20 cellular contexts compared by ENCODE assay signal in genomic region chr5:76762484-76762883, GRCh38.
"Had no signal": no experiment of that assay in that cellular context is flagged by ENCODE, and none has a peak within 500 bp of the region (broad histone marks: within the 10 kb centered on the region; RNA-seq: fewer than 3 reads in every experiment).

No MANE protein-coding gene starts in this region.

- H3K4me1 ChIP-seq: heart right ventricle, left ventricle myocardium inferior, lower lobe of right lung, sigmoid colon, stomach, transverse colon had no signal

- H3K36me3 ChIP-seq: heart right ventricle, left ventricle myocardium inferior, lower lobe of right lung, neutrophil, sigmoid colon, stomach, thoracic aorta, transverse colon had no signal

- H3K4me3 ChIP-seq: coronary artery, heart right ventricle, left ventricle myocardium inferior, lower lobe of right lung, sigmoid colon, skin epidermis, stomach, thoracic aorta, transverse colon had no signal

- H3K9me3 ChIP-seq: neutrophil, sigmoid colon, thoracic aorta had no signal

- H3K27ac Mint-ChIP-seq: naive B cell had no signal

- H3K27me3 ChIP-seq: neutrophil, sigmoid colon, stomach, transverse colon had no signal

- H3K36me3 Mint-ChIP-seq: naive B cell had no signal

- H3K27ac ChIP-seq: coronary artery, heart right ventricle, left ventricle myocardium inferior, lower lobe of right lung, neutrophil, sigmoid colon, skin epidermis, stomach, thoracic aorta, transverse colon had no signal

- DNase-seq: effector CD4-positive, alpha-beta T cell; foreskin melanocyte; heart right ventricle; kidney; left cardiac atrium; left ventricle myocardium inferior; lower lobe of right lung; mesenchymal stem cell; naive B cell; posterior cingulate gyrus; sigmoid colon; stimulated activated CD4-positive, alpha-beta T cell treated with anti-CD3 and anti-CD28 coated beads, Interleukin-4, amount 100 ng/mL, for 4 hours; stimulated activated naive CD4-positive, alpha-beta T cell; stomach; substantia nigra; transverse colon had no signal

- H3K4me1 Mint-ChIP-seq: naive B cell had no signal

- H3K4me3 Mint-ChIP-seq: naive B cell had no signal

- ATAC-seq: heart right ventricle, left cardiac atrium, lower lobe of right lung had no signal
